8 cellular contexts compared by ENCODE assay signal in genomic region chr17:16745492-16746203, GRCh38. TPM values are rescaled to one million over a fixed set of nuclear protein-coding genes. Genes with fewer than 3 reads are reported as not detected.
DNase-seq lines count a peak whose midpoint lies in the region; ATAC-seq and TF ChIP-seq lines count a peak whose summit lies in the region.
"Not testable (repeated sequence)": the region's sequence is repeated elsewhere in the genome, so short reads cannot be mapped to it uniquely, and the experiment has no call there.

No MANE protein-coding gene starts in this region.

- peak overlapping the region; percentile 2 for H2AFZ ChIP-seq in smooth muscle cell (ENCODE audit: low read depth)

- CTCF ChIA-PET in A673 (lab: Charles Lee); naive thymus-derived CD4-positive, alpha-beta T cell (lab: Charles Lee): not testable (repeated sequence)

- not testable (repeated sequence) for H3K9me3 ChIP-seq in A673 (ENCODE audit: low read depth, low read length, poor library complexity, severe bottlenecking); iPS-15b (ENCODE audit: control insufficient read depth, insufficient read depth, low read length); naive thymus-derived CD4-positive, alpha-beta T cell (ENCODE audit: control insufficient read depth in 2 of 3, low read length in 3 of 3); smooth muscle cell (replicated peaks; ENCODE audit: low read depth)

- H3K4me3 ChIP-seq in A673 (ENCODE audit: low read depth, low read length, poor library complexity, severe bottlenecking); naive thymus-derived CD4-positive, alpha-beta T cell (ENCODE audit: low read length): not testable (repeated sequence)
- H3K4me3 ChIP-seq in iPS-15b (ENCODE audit: low read depth, low read length) (peak overlapping the region; percentile 48), smooth muscle cell (peak overlapping the region; percentile 34)

- not testable (repeated sequence) for H3K4me1 ChIP-seq in A673 (ENCODE audit: insufficient read depth, low read length, poor library complexity, severe bottlenecking); iPS-15b (ENCODE audit: control insufficient read depth, insufficient read depth, low read length); naive thymus-derived CD4-positive, alpha-beta T cell (ENCODE audit: control insufficient read depth in 2 of 2, insufficient read depth in 2 of 2, low read length in 2 of 2); smooth muscle cell (ENCODE audit: low read depth)

- intact Hi-C loops in A673 (cut with micrococcal nuclease; ENCODE audit: unreplicated experiment); naive thymus-derived CD4-positive, alpha-beta T cell (cut with micrococcal nuclease): not testable (repeated sequence)

- H3K27ac Mint-ChIP-seq in activated naive CD4-positive, alpha-beta T cell treated with anti-CD3 and anti-CD28 coated beads, Interleukin-2, amount 50 U/mL, for 24 hours, result peak overlapping the region; percentile 47
- not testable (repeated sequence) for H3K27ac Mint-ChIP-seq in naive thymus-derived CD4-positive, alpha-beta T cell

- peak overlapping the region; percentile 6 for H3K4me3 Mint-ChIP-seq in activated naive CD4-positive, alpha-beta T cell treated with anti-CD3 and anti-CD28 coated beads, Interleukin-2, amount 50 U/mL, for 24 hours
- peak overlapping the region; percentile 9 to 64 (median 54) for H3K4me3 Mint-ChIP-seq in naive thymus-derived CD4-positive, alpha-beta T cell

- not testable (repeated sequence) for H3K36me3 ChIP-seq in A673 (ENCODE audit: insufficient read depth, low read length, poor library complexity, severe bottlenecking); iPS-15b (ENCODE audit: control insufficient read depth, insufficient read depth, low read length); naive thymus-derived CD4-positive, alpha-beta T cell (ENCODE audit: control insufficient read depth in 2 of 3, insufficient read depth in 3 of 3, low read length in 3 of 3); smooth muscle cell (ENCODE audit: low read depth)

- H3F3A ChIP-seq in smooth muscle cell (ENCODE audit: low read depth), result not testable (repeated sequence)

- TF ChIP-seq CTCF in A673 (conservative IDR thresholded peaks at IDR 0.05; ENCODE audit: low read depth, low read length); GM10266 (IDR thresholded peaks at IDR 0.05; ENCODE audit: control insufficient read depth, insufficient read depth, low read depth, missing control alignments); smooth muscle cell (IDR thresholded peaks at IDR 0.05; ENCODE audit: borderline replicate concordance, insufficient read depth, poor library complexity, severe bottlenecking): not testable (repeated sequence)

- H3K27me3 ChIP-seq in A673 (replicated peaks; ENCODE audit: insufficient read depth, low read depth, low read length, poor library complexity); iPS-15b (ENCODE audit: control insufficient read depth, insufficient read depth, low read length); naive thymus-derived CD4-positive, alpha-beta T cell (ENCODE audit: control insufficient read depth in 2 of 2, insufficient read depth in 2 of 2, low read length in 2 of 2): not testable (repeated sequence)
- peaks cover 20% of the 10 kb centered on the region for H3K27me3 ChIP-seq in smooth muscle cell (ENCODE audit: low read depth)

- not testable (repeated sequence) for H4K20me1 ChIP-seq in smooth muscle cell (ENCODE audit: low read depth)

- H3K36me3 Mint-ChIP-seq in activated naive CD4-positive, alpha-beta T cell treated with anti-CD3 and anti-CD28 coated beads, Interleukin-2, amount 50 U/mL, for 24 hours; naive thymus-derived CD4-positive, alpha-beta T cell: not testable (repeated sequence)

- H3K4me2 ChIP-seq in smooth muscle cell, result peak overlapping the region; percentile 41

- not testable (repeated sequence) for ATAC-seq in naive thymus-derived CD4-positive, alpha-beta T cell

- not testable (repeated sequence) for H3K9me3 Mint-ChIP-seq in activated naive CD4-positive, alpha-beta T cell treated with anti-CD3 and anti-CD28 coated beads, Interleukin-2, amount 50 U/mL, for 24 hours; naive thymus-derived CD4-positive, alpha-beta T cell

- peaks cover 11% of the 10 kb centered on the region for H3K4me1 Mint-ChIP-seq in activated naive CD4-positive, alpha-beta T cell treated with anti-CD3 and anti-CD28 coated beads, Interleukin-2, amount 50 U/mL, for 24 hours
- peaks cover 3 to 15% (median 11%) of the 10 kb centered on the region in 7 donors for H3K4me1 Mint-ChIP-seq in naive thymus-derived CD4-positive, alpha-beta T cell

- H3K9ac ChIP-seq in iPS-15b (ENCODE audit: low read depth, low read length); smooth muscle cell (ENCODE audit: low read depth): not testable (repeated sequence)

- BruUV-seq in A673 (replicated peaks; lab: Mats Ljungman, UMichigan), result not testable (repeated sequence)

- DNase-seq in A673 (ENCODE audit: low spot score), result peak; percentile 35
- DNase-seq in GM10266 (ENCODE audit: extremely low spot score), result peak; percentile 0
- DNase-seq in NCI-H69 (lab: John Stamatoyannopoulos, UW), result peak; percentile 15
- peak; percentile 62 for DNase-seq in ecto neural progenitor cell (ENCODE audit: low spot score)
- not testable (repeated sequence) for DNase-seq in naive thymus-derived CD4-positive, alpha-beta T cell; smooth muscle cell (lab: John Stamatoyannopoulos, UW; ENCODE audit: unreplicated experiment)

- POLR2A ChIA-PET in A673 (lab: Charles Lee; ENCODE audit: low non-redundant PET); naive thymus-derived CD4-positive, alpha-beta T cell (lab: Charles Lee): not testable (repeated sequence)

- peaks cover 15% of the 10 kb centered on the region for H3K27me3 Mint-ChIP-seq in activated naive CD4-positive, alpha-beta T cell treated with anti-CD3 and anti-CD28 coated beads, Interleukin-2, amount 50 U/mL, for 24 hours
- peaks cover 31 to 48% (median 45%) of the 10 kb centered on the region in 5 donors for H3K27me3 Mint-ChIP-seq in naive thymus-derived CD4-positive, alpha-beta T cell

- H3K27ac ChIP-seq in A673 (ENCODE audit: low read depth, low read length, poor library complexity, severe bottlenecking); naive thymus-derived CD4-positive, alpha-beta T cell (ENCODE audit: low read depth, low read length); smooth muscle cell (ENCODE audit: low read depth): not testable (repeated sequence)

- H3K79me2 ChIP-seq in smooth muscle cell (ENCODE audit: low read depth), result not testable (repeated sequence)

- WGBS in smooth muscle cell (ENCODE audit: low lambda C conversion rate), result 6% methylated on average over 22 of the region's 25 CpGs

RNA-seq across cellular contexts. Expression of gene CCDC144A, which starts 55.6 kb away (rescaled TPM):
- total RNA-seq in A673 (2021) (2.5 and 2.7 TPM in 2 replicates), smooth muscle cell (1.4 and 1.6 TPM in 2 replicates)
- total RNA-seq in naive thymus-derived CD4-positive, alpha-beta T cell, result 10 to 100 TPM in 4 of 5 experiments, 1 to 10 TPM in 1; 2.3 to 16.1 (median 12.5) TPM
- polyA plus RNA-seq in naive thymus-derived CD4-positive, alpha-beta T cell, result 1 to 10 TPM in 1 of 2 donors, under 1 TPM in 1; 0.54 to 1.3 TPM
- 0.19 and 1.1 TPM in 2 replicates for polyA plus RNA-seq in smooth muscle cell
